In the genomic region with DNA sequence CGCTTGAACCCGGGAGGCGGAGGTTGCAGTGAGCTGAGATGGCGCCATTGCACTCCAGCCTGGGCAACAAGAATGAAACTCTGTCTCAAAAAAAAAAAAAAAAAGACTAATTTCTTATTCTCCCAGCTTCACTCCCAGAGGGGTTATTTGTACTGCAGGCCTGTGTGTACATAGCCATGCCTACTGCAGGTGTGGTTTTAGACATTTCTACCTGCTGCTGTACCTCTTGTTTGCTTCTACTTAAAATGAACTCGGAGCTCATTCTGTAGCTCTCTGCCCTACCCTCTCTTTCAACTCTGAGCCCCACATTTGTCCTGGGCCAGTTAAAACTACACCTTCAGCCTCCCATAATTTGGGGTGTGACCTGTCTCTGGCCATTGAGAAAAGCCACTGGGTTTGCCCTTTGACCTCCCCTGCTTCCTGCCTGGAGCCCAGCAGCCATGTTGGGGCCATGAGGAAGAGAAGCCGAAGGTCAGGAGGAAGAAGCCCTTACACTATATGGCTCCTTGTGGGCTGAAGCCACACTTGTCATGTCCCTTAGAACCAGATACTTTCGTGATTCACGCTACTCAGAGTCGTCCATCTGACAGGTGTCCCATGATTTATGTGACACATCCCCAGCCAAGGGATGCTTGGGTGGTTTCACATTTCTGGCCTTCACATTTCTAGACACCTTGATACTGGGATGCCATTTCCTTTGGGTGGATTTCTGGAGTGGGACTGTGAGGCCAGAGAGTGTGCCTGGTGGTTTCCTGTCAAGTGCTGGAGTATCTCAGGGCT, we compare ENCODE assay signal across 13 cellular contexts. TPM values are rescaled to one million over a fixed set of nuclear protein-coding genes. Genes with fewer than 3 reads are reported as not detected.
DNase-seq lines count a peak whose midpoint lies in the region; ATAC-seq and TF ChIP-seq lines count a peak whose summit lies in the region.
"Had no signal": no experiment of that assay in that cellular context is flagged by ENCODE, and none has a peak within 500 bp of the region (broad histone marks: within the 10 kb centered on the region; RNA-seq: fewer than 3 reads in every experiment).

No MANE protein-coding gene starts in this region.

- no peak for TF ChIP-seq CTCF in CD4-positive, alpha-beta T cell (IDR thresholded peaks at IDR 0.05)
- no peak for TF ChIP-seq CTCF in chondrocyte (IDR thresholded peaks at IDR 0.05)
- no peak for TF ChIP-seq CTCF in neural progenitor cell (IDR thresholded peaks at IDR 0.05)

- intact Hi-C loops in CD4-positive, alpha-beta T cell (cut with DNase I, micrococcal nuclease): no loop called here

- H3K4me1 ChIP-seq in CD4-positive, CD25-positive, alpha-beta regulatory T cell (ENCODE audit: control insufficient read depth, insufficient read depth, low read length, poor library complexity, severe bottlenecking): peaks cover 20% of the 10 kb centered on the region
- no peaks in the 10 kb centered on the region for H3K4me1 ChIP-seq in neural progenitor cell
- H3K4me1 ChIP-seq: prostate gland had no signal

- no peak overlapping the region for H3K27ac ChIP-seq in CD4-positive, CD25-positive, alpha-beta regulatory T cell (ENCODE audit: insufficient read depth, low read length, poor library complexity, severe bottlenecking)
- H3K27ac ChIP-seq in CD4-positive, alpha-beta T cell (ENCODE audit: low read depth, low read length): peak overlapping the region; percentile 17
- H3K27ac ChIP-seq in neural progenitor cell: no peak overlapping the region
- H3K27ac ChIP-seq: prostate gland had no signal

- peaks cover 0 to 4% (median 0%) of the 10 kb centered on the region in 7 donors for H3K9me3 Mint-ChIP-seq in CD4-positive, CD25-positive, alpha-beta regulatory T cell
- H3K9me3 Mint-ChIP-seq in CD4-positive, alpha-beta T cell: no peaks in the 10 kb centered on the region
- H3K9me3 Mint-ChIP-seq in chondrocyte (ENCODE audit: low read depth) (peaks cover 16% of the 10 kb centered on the region), neural progenitor cell (peaks cover 2% of the 10 kb centered on the region)
- H3K9me3 Mint-ChIP-seq in stimulated activated naive B cell treated with anti-CD40 and anti-IgM and Interleukin-4, amounts not matched to agents 10 μg/mL and 1 μg/mL and 100 μg/mL, for 72 hours: peaks cover 6 to 9% of the 10 kb centered on the region in 2 donors

- peaks cover 10 to 41% (median 21%) of the 10 kb centered on the region in 4 donors for H3K4me1 Mint-ChIP-seq in CD4-positive, CD25-positive, alpha-beta regulatory T cell
- H3K4me1 Mint-ChIP-seq in CD4-positive, alpha-beta T cell (ENCODE audit: low read depth): peaks cover 34% of the 10 kb centered on the region
- H3K4me1 Mint-ChIP-seq in chondrocyte (ENCODE audit: low read depth): no peaks in the 10 kb centered on the region
- peaks cover 23% of the 10 kb centered on the region for H3K4me1 Mint-ChIP-seq in neural progenitor cell
- peaks cover 12 to 26% of the 10 kb centered on the region in 2 donors for H3K4me1 Mint-ChIP-seq in stimulated activated naive B cell treated with anti-CD40 and anti-IgM and Interleukin-4, amounts not matched to agents 10 μg/mL and 1 μg/mL and 100 μg/mL, for 72 hours

- H3K9ac ChIP-seq in neural progenitor cell: no peak overlapping the region

- no peaks in the 10 kb centered on the region for H3K79me2 ChIP-seq in neural progenitor cell (ENCODE audit: low read depth)

- no peaks in the 10 kb centered on the region for H3K27me3 Mint-ChIP-seq in CD4-positive, CD25-positive, alpha-beta regulatory T cell
- H3K27me3 Mint-ChIP-seq in CD4-positive, alpha-beta T cell: no peaks in the 10 kb centered on the region
- H3K27me3 Mint-ChIP-seq in chondrocyte (ENCODE audit: low read depth) (no peaks in the 10 kb centered on the region), neural progenitor cell (ENCODE audit: insufficient read depth, low read depth) (peaks cover 8% of the 10 kb centered on the region)
- H3K27me3 Mint-ChIP-seq in stimulated activated naive B cell treated with anti-CD40 and anti-IgM and Interleukin-4, amounts not matched to agents 10 μg/mL and 1 μg/mL and 100 μg/mL, for 72 hours: no peaks in the 10 kb centered on the region

- H3K4me2 ChIP-seq in neural progenitor cell: no peak overlapping the region

- H3K36me3 ChIP-seq in CD4-positive, CD25-positive, alpha-beta regulatory T cell (ENCODE audit: control insufficient read depth, insufficient read depth, low read length): peaks cover 51% of the 10 kb centered on the region
- no peaks in the 10 kb centered on the region for H3K36me3 ChIP-seq in neural progenitor cell
- H3K36me3 ChIP-seq: prostate gland had no signal

- no peak for DNase-seq in CD4-positive, CD25-positive, alpha-beta regulatory T cell
- peak in 1 of 10 experiments; percentile 14 for DNase-seq in CD4-positive, alpha-beta T cell
- DNase-seq in chondrocyte (ENCODE audit: low spot score) (peak; percentile 8), neural progenitor cell (ENCODE audit: low spot score) (peak; percentile 0), NCI-H2227 (lab: John Stamatoyannopoulos, UW; ENCODE audit: unreplicated experiment) (no peak)
- no peak for DNase-seq in stimulated activated naive B cell treated with anti-CD40 and anti-IgM and Interleukin-4, amounts not matched to agents 10 μg/mL and 1 μg/mL and 100 μg/mL, for 72 hours
- DNase-seq: C1 segment of cervical spinal cord; central memory CD4-positive, alpha-beta T cell; NCI-H2029; NCI-H748 treated with DMSO at 0.1 percent for 48 hours had no signal

- no peak overlapping the region for H3K4me3 Mint-ChIP-seq in CD4-positive, CD25-positive, alpha-beta regulatory T cell
- H3K4me3 Mint-ChIP-seq in CD4-positive, alpha-beta T cell: no peak overlapping the region
- H3K4me3 Mint-ChIP-seq in chondrocyte (ENCODE audit: unreplicated experiment) (no peak overlapping the region), neural progenitor cell (no peak overlapping the region)
- H3K4me3 Mint-ChIP-seq in stimulated activated naive B cell treated with anti-CD40 and anti-IgM and Interleukin-4, amounts not matched to agents 10 μg/mL and 1 μg/mL and 100 μg/mL, for 72 hours: no peak overlapping the region

- peaks cover 0 to 5% of the 10 kb centered on the region in 2 experiments for H3K9me3 ChIP-seq in CD4-positive, CD25-positive, alpha-beta regulatory T cell (ENCODE audit: control insufficient read depth in 2 of 2, low read length in 2 of 2)
- H3K9me3 ChIP-seq in CD4-positive, alpha-beta T cell (ENCODE audit: control insufficient read depth, low read length): no peaks in the 10 kb centered on the region
- no peaks in the 10 kb centered on the region for H3K9me3 ChIP-seq in neural progenitor cell (ENCODE audit: low read depth)
- H3K9me3 ChIP-seq: prostate gland had no signal

- peaks cover 41% of the 10 kb centered on the region for H3K36me3 Mint-ChIP-seq in CD4-positive, CD25-positive, alpha-beta regulatory T cell
- H3K36me3 Mint-ChIP-seq in CD4-positive, alpha-beta T cell (ENCODE audit: low read depth): peaks cover 81% of the 10 kb centered on the region
- H3K36me3 Mint-ChIP-seq in chondrocyte (ENCODE audit: low read depth): peaks cover 4% of the 10 kb centered on the region
- no peaks in the 10 kb centered on the region for H3K36me3 Mint-ChIP-seq in neural progenitor cell
- peaks cover 26 to 49% of the 10 kb centered on the region in 2 donors for H3K36me3 Mint-ChIP-seq in stimulated activated naive B cell treated with anti-CD40 and anti-IgM and Interleukin-4, amounts not matched to agents 10 μg/mL and 1 μg/mL and 100 μg/mL, for 72 hours

- no peak for ATAC-seq in CD4-positive, CD25-positive, alpha-beta regulatory T cell (ENCODE audit: low read depth in 2 of 2)
- ATAC-seq in CD4-positive, alpha-beta T cell (ENCODE audit: poor library complexity): no peak
- ATAC-seq in HG02763 (IDR thresholded peaks at IDR 0.05; ENCODE audit: unreplicated experiment): no peak
- ATAC-seq in stimulated activated naive B cell treated with anti-CD40 and anti-IgM and Interleukin-4, amounts not matched to agents 10 μg/mL and 1 μg/mL and 100 μg/mL, for 72 hours (replicated peaks): no peak
- ATAC-seq: activated naive CD4-positive, alpha-beta T cell treated with anti-CD3 and anti-CD28 coated beads, Interleukin-2, amount 50 U/mL, for 72 hours had no signal

- H3K4me3 ChIP-seq in CD4-positive, CD25-positive, alpha-beta regulatory T cell (ENCODE audit: low read depth, low read length): no peak overlapping the region
- H3K4me3 ChIP-seq in neural progenitor cell: no peak overlapping the region
- H3K4me3 ChIP-seq: prostate gland had no signal

- CTCF ChIA-PET in CD4-positive, alpha-beta T cell (lab: Charles Lee): interaction anchor here (0.7 to 0.9 kb wide), 2 partner anchors 21 to 27 kb away, joined by 3 read pairs; no protein-coding TSS in a partner anchor

- H3F3A ChIP-seq in neural progenitor cell (ENCODE audit: low read depth): no peaks in the 10 kb centered on the region

- POLR2A ChIA-PET in CD4-positive, alpha-beta T cell (lab: Charles Lee): interaction anchor here (0.6 to 3.7 kb wide), 6 partner anchors 9 to 199 kb away, joined by 3 to 19 read pairs (median 3); no protein-coding TSS in a partner anchor

- no peaks in the 10 kb centered on the region for H3K27me3 ChIP-seq in CD4-positive, CD25-positive, alpha-beta regulatory T cell (ENCODE audit: control insufficient read depth, insufficient read depth, low read length)
- no peaks in the 10 kb centered on the region for H3K27me3 ChIP-seq in CD4-positive, alpha-beta T cell (ENCODE audit: control insufficient read depth, insufficient read depth, low read length)
- no peaks in the 10 kb centered on the region for H3K27me3 ChIP-seq in neural progenitor cell

- no peak overlapping the region for H2AFZ ChIP-seq in neural progenitor cell (replicated peaks)

- H3K27ac Mint-ChIP-seq in CD4-positive, CD25-positive, alpha-beta regulatory T cell: peak overlapping the region; percentile 58 to 91 (median 75)
- H3K27ac Mint-ChIP-seq in CD4-positive, alpha-beta T cell: peak overlapping the region; percentile 66
- no peak overlapping the region for H3K27ac Mint-ChIP-seq in chondrocyte (ENCODE audit: unreplicated experiment)
- H3K27ac Mint-ChIP-seq in neural progenitor cell: no peak overlapping the region
- no peak overlapping the region for H3K27ac Mint-ChIP-seq in stimulated activated naive B cell treated with anti-CD40 and anti-IgM and Interleukin-4, amounts not matched to agents 10 μg/mL and 1 μg/mL and 100 μg/mL, for 72 hours

- H4K20me1 ChIP-seq in neural progenitor cell (ENCODE audit: low read depth): no peaks in the 10 kb centered on the region

RNA-seq across cellular contexts. Expression of gene CARD19, which starts 9.4 kb away (rescaled TPM):
- total RNA-seq in CD4-positive, CD25-positive, alpha-beta regulatory T cell: 60.0 TPM
- 10 to 100 TPM; 64.8 to 89.1 (median 75.3) TPM for polyA plus RNA-seq in CD4-positive, CD25-positive, alpha-beta regulatory T cell
- total RNA-seq in CD4-positive, alpha-beta T cell: 10 to 100 TPM; 38.8 to 39.2 TPM
- total RNA-seq in chondrocyte: 28.3 to 41.7 TPM (median 40.5 TPM) in 3 replicates
- 12.3 and 33.4 TPM in 2 replicates for total RNA-seq in neural progenitor cell (ENCODE audit: low replicate concordance)

RNA-seq across cellular contexts. Expression of gene SUSD3, which starts 28.1 kb away (rescaled TPM):
- 68.7 TPM for total RNA-seq in CD4-positive, CD25-positive, alpha-beta regulatory T cell
- 100 to 1,000 TPM; 187 to 229 (median 210) TPM for polyA plus RNA-seq in CD4-positive, CD25-positive, alpha-beta regulatory T cell
- 10 to 100 TPM; 33.9 to 35.6 TPM for total RNA-seq in CD4-positive, alpha-beta T cell
- not detected in 3 replicates for total RNA-seq in chondrocyte
- 1.8 TPM in 1 of 2 replicates, not detected in the other for total RNA-seq in neural progenitor cell (ENCODE audit: low replicate concordance)

RNA-seq across cellular contexts. Expression of gene NINJ1, which starts 47.4 kb away (rescaled TPM):
- 144 TPM for total RNA-seq in CD4-positive, CD25-positive, alpha-beta regulatory T cell
- polyA plus RNA-seq in CD4-positive, CD25-positive, alpha-beta regulatory T cell: 100 to 1,000 TPM in 1 of 4 donors, 10 to 100 TPM in 3; 68.5 to 104 (median 73.2) TPM
- total RNA-seq in CD4-positive, alpha-beta T cell: 10 to 100 TPM; 87.8 to 87.9 TPM
- total RNA-seq in chondrocyte (31.5 to 35.4 TPM (median 33.6 TPM) in 3 replicates), neural progenitor cell (ENCODE audit: low replicate concordance) (3.9 and 27.3 TPM in 2 replicates)

Comparison
In these comparisons a context has a peak if more than half of its experiments do, and no peak if none do; other contexts are left out.
1. DNase-seq: peak in chondrocyte (single experiment) and neural progenitor cell (single experiment); none in CD4-positive, CD25-positive, alpha-beta regulatory T cell (0 of 3), NCI-H2227 (single experiment) and stimulated activated naive B cell treated with anti-CD40 and anti-IgM and Interleukin-4, amounts not matched to agents 10 μg/mL and 1 μg/mL and 100 μg/mL, for 72 hours (single experiment).
2. H3K27ac Mint-ChIP-seq: peak in CD4-positive, CD25-positive, alpha-beta regulatory T cell (3 of 3) and CD4-positive, alpha-beta T cell (single experiment); none in chondrocyte (single experiment), neural progenitor cell (single experiment) and stimulated activated naive B cell treated with anti-CD40 and anti-IgM and Interleukin-4, amounts not matched to agents 10 μg/mL and 1 μg/mL and 100 μg/mL, for 72 hours (single experiment).
3. RNA of gene SUSD3, which starts 28.1 kb away (total RNA-seq): 68.7 TPM in CD4-positive, CD25-positive, alpha-beta regulatory T cell (single experiment) and 33.9 to 35.6 TPM in CD4-positive, alpha-beta T cell; 1.8 TPM in neural progenitor cell and not detected in chondrocyte; every median in the first group is over 10 times any median in the second.